18 cellular contexts compared by ENCODE assay signal in the genomic region with DNA sequence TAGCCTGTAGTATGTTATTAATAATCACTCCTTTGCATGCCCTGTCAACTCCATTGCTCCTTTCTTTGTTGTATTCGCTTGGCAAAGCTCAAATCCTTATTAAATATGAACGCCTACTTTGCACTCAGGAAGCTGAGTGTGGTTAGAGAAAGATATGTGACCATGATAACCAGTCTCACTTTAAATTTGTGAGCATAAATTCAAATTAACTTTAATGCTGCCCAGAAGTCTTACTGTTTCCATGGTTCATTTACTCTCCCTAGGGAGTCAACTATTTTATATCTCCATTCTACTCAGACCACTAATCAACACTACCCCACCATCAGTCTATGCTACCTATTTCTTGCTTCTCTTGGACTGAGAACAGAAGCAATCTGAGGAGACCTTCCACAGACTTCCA. TPM values are rescaled to one million over a fixed set of nuclear protein-coding genes. Genes with fewer than 3 reads are reported as not detected.
DNase-seq lines count a peak whose midpoint lies in the region; ATAC-seq lines count a peak whose summit lies in the region.
"Had no signal": no experiment of that assay in that cellular context is flagged by ENCODE, and none has a peak within 500 bp of the region (broad histone marks: within the 10 kb centered on the region; RNA-seq: fewer than 3 reads in every experiment).

No MANE protein-coding gene starts in this region.

- peaks cover 17% of the 10 kb centered on the region for H3K4me1 ChIP-seq in BLaER1
- peaks cover 8% of the 10 kb centered on the region for H3K4me1 ChIP-seq in Karpas-422 (ENCODE audit: low read length)

- peak overlapping the region; percentile 39 for H3K4me2 ChIP-seq in BLaER1
- H3K4me2 ChIP-seq in Karpas-422 (ENCODE audit: low read depth, low read length, poor library complexity, severe bottlenecking): peak overlapping the region; percentile 20

- intact Hi-C loops in sciatic nerve (cut with DNase I): no loop called here

- no peaks in the 10 kb centered on the region for H3K9me3 Mint-ChIP-seq in T-cell
- no peaks in the 10 kb centered on the region for H3K9me3 Mint-ChIP-seq in effector memory CD8-positive, alpha-beta T cell

- CTCF ChIA-PET in T-cell (lab: Charles Lee): no interaction called here

- H3K27ac ChIP-seq in BLaER1: no peak overlapping the region
- H3K27ac ChIP-seq in Karpas-422 (ENCODE audit: low read length): no peak overlapping the region
- H3K27ac ChIP-seq: HL-60 had no signal

- H4K20me1 ChIP-seq in BLaER1 (no peaks in the 10 kb centered on the region), Karpas-422 (ENCODE audit: insufficient read depth, low read depth, low read length) (no peaks in the 10 kb centered on the region)

- H3K9me2 ChIP-seq in Karpas-422 (replicated peaks; ENCODE audit: insufficient read depth, low read length): no peaks in the 10 kb centered on the region

- peaks cover 15 to 17% (median 17%) of the 10 kb centered on the region in 3 donors for H3K4me1 Mint-ChIP-seq in T-cell
- peaks cover 13 to 17% of the 10 kb centered on the region in 2 donors for H3K4me1 Mint-ChIP-seq in effector memory CD8-positive, alpha-beta T cell (ENCODE audit: low read depth in 2 of 2)

- peaks cover 6% of the 10 kb centered on the region for H3K9me3 ChIP-seq in BLaER1
- H3K9me3 ChIP-seq in Karpas-422 (ENCODE audit: low read length): no peaks in the 10 kb centered on the region

- peaks cover 1 to 4% of the 10 kb centered on the region in 2 donors for H3K27me3 Mint-ChIP-seq in T-cell
- no peaks in the 10 kb centered on the region for H3K27me3 Mint-ChIP-seq in effector memory CD8-positive, alpha-beta T cell

- H3K4me3 ChIP-seq in BLaER1 (no peak overlapping the region), Karpas-422 (ENCODE audit: low read length) (no peak overlapping the region), H7 (ENCODE audit: insufficient read depth, low read depth, low read length) (no peak overlapping the region)

- H3K79me2 ChIP-seq in Karpas-422 (ENCODE audit: low read length): no peaks in the 10 kb centered on the region

- DNase-seq in Karpas-422: no peak
- DNase-seq in T-cell: no peak
- DNase-seq in effector memory CD8-positive, alpha-beta T cell: no peak
- DNase-seq in activated CD4-positive, CD25-positive, alpha-beta regulatory T cell treated with anti-CD3 and anti-CD28 coated beads, Interleukin-2, amount 50 U/mL, for 72 hours: no peak
- DNase-seq in middle frontal gyrus (ENCODE audit: extremely low spot score, low spot score): no peak
- DNase-seq in sciatic nerve (ENCODE audit: low spot score): no peak
- no peak for DNase-seq in H7
- DNase-seq: 8988T; ACHN; C1 segment of cervical spinal cord; CD4-positive, alpha-beta T cell; COR-L47; DND-41; GDM1; HCEC 1CT had no signal

- H3K27me3 ChIP-seq in BLaER1 (no peaks in the 10 kb centered on the region), Karpas-422 (ENCODE audit: low read length) (no peaks in the 10 kb centered on the region), H7 (ENCODE audit: control insufficient read depth, insufficient read depth, low read length) (no peaks in the 10 kb centered on the region)

- H2AFZ ChIP-seq in Karpas-422 (ENCODE audit: low read length): no peak overlapping the region

- H3K9ac ChIP-seq in BLaER1: no peak overlapping the region
- no peak overlapping the region for H3K9ac ChIP-seq in Karpas-422 (ENCODE audit: low read length)

- no peak for ATAC-seq in T-cell (replicated peaks in 1 of 4)
- ATAC-seq in effector memory CD8-positive, alpha-beta T cell (replicated peaks): no peak
- ATAC-seq in sciatic nerve: no peak

- H3K4me3 Mint-ChIP-seq in T-cell: peak overlapping the region in 1 of 3 donors; percentile 15
- H3K4me3 Mint-ChIP-seq in effector memory CD8-positive, alpha-beta T cell: peak overlapping the region; percentile 13 to 58
- H3K4me3 Mint-ChIP-seq: CD4-positive, alpha-beta T cell had no signal

- H3K36me3 Mint-ChIP-seq in T-cell: no peaks in the 10 kb centered on the region
- no peaks in the 10 kb centered on the region for H3K36me3 Mint-ChIP-seq in effector memory CD8-positive, alpha-beta T cell (ENCODE audit: insufficient read depth)

- POLR2A ChIA-PET in T-cell (lab: Charles Lee): no interaction called here

- peak overlapping the region; percentile 50 to 57 for H3K27ac Mint-ChIP-seq in T-cell
- H3K27ac Mint-ChIP-seq in effector memory CD8-positive, alpha-beta T cell: peak overlapping the region; percentile 7 to 79
- H3K27ac Mint-ChIP-seq: CD4-positive, alpha-beta T cell had no signal

- H3K36me3 ChIP-seq in BLaER1 (no peaks in the 10 kb centered on the region), Karpas-422 (ENCODE audit: insufficient read depth, low read length) (no peaks in the 10 kb centered on the region), H7 (replicated peaks; ENCODE audit: control insufficient read depth, insufficient read depth, low read length) (no peaks in the 10 kb centered on the region)

RNA-seq across cellular contexts. Expression of a gene that starts 12.1 kb away (rescaled TPM):
- total RNA-seq in Karpas-422 (2014; rRNA removed; shearing (Covaris generic); ENCODE audit: low replicate concordance): not detected in 2 replicates
- under 1 TPM in 3 of 5 donors, not detected in 2; 0.26 to 0.95 (median 0.33) TPM for total RNA-seq in T-cell
- 0.58 TPM for total RNA-seq in sciatic nerve
- 0.14 and 0.63 TPM in 2 replicates for total RNA-seq in H7 (2014; rRNA removed; shearing (Covaris generic))
- total RNA-seq: CD4-positive, alpha-beta T cell had no signal

RNA-seq across cellular contexts. Expression of a gene that starts 57.6 kb away (rescaled TPM):
- total RNA-seq in Karpas-422 (2014; rRNA removed; shearing (Covaris generic); ENCODE audit: low replicate concordance): 0.32 and 0.89 TPM in 2 replicates
- total RNA-seq in T-cell (not detected), sciatic nerve (not detected)
- total RNA-seq in H7 (2014; rRNA removed; shearing (Covaris generic)): 0.52 TPM in 1 of 2 replicates, not detected in the other
- total RNA-seq: CD4-positive, alpha-beta T cell; H1 had no signal
